8 cellular contexts compared by ENCODE assay signal in genomic region chr6:134379086-134379485, GRCh38.
DNase-seq lines count a peak whose midpoint lies in the region; ATAC-seq and TF ChIP-seq lines count a peak whose summit lies in the region.

No MANE protein-coding gene starts in this region.

- no peak overlapping the region for H3K4me3 ChIP-seq in SJCRH30

- ATAC-seq in GM21423 (IDR thresholded peaks at IDR 0.05; ENCODE audit: unreplicated experiment) = peak; percentile 78

- peak overlapping the region; percentile 84 for H3K27ac Mint-ChIP-seq in activated naive CD4-positive, alpha-beta T cell treated with anti-CD3 and anti-CD28 coated beads for 36 hours
- H3K27ac Mint-ChIP-seq in progenitor cell of endocrine pancreas = peak overlapping the region; percentile 97

- H3K36me3 ChIP-seq in SJCRH30 = no peaks in the 10 kb centered on the region

- H3K4me1 ChIP-seq in SJCRH30 = no peaks in the 10 kb centered on the region

- CTCF ChIA-PET in activated naive CD4-positive, alpha-beta T cell treated with anti-CD3 and anti-CD28 coated beads for 36 hours (lab: Charles Lee) = interaction anchor here (0.6 to 1.8 kb wide), 3 partner anchors 201 to 842 kb away, joined by 3 to 4 read pairs (median 3); no protein-coding TSS in a partner anchor

- no peaks in the 10 kb centered on the region for H3K27me3 Mint-ChIP-seq in activated naive CD4-positive, alpha-beta T cell treated with anti-CD3 and anti-CD28 coated beads for 36 hours (ENCODE audit: low read depth)
- H3K27me3 Mint-ChIP-seq in progenitor cell of endocrine pancreas = no peaks in the 10 kb centered on the region

- no peaks in the 10 kb centered on the region for H3K9me3 ChIP-seq in SJCRH30 (replicated peaks)

- H3K4me3 Mint-ChIP-seq in activated naive CD4-positive, alpha-beta T cell treated with anti-CD3 and anti-CD28 coated beads for 36 hours = peak overlapping the region; percentile 35
- H3K4me3 Mint-ChIP-seq in progenitor cell of endocrine pancreas (ENCODE audit: low read depth) = no peak overlapping the region

- intact Hi-C loops in activated naive CD4-positive, alpha-beta T cell treated with anti-CD3 and anti-CD28 coated beads for 36 hours (cut with micrococcal nuclease) = loop anchor here (1.0 to 10.0 kb wide), 12 partner anchors 46 to 1564 kb away; partner anchors contain the start of gene RPS12

- in situ Hi-C loops in GM13976 (cut with MboI; ENCODE audit: low sequenced_read_pairs, unreplicated experiment) = no loop called here

- peak; percentile 41 for DNase-seq in GM13976 (ENCODE audit: low spot score)
- DNase-seq in HPDE6-E6E7 (ENCODE audit: extremely low spot score) = peak; percentile 69
- peak; percentile 87 for DNase-seq in activated naive CD4-positive, alpha-beta T cell treated with anti-CD3 and anti-CD28 coated beads for 36 hours
- peak; percentile 59 for DNase-seq in progenitor cell of endocrine pancreas (ENCODE audit: low spot score, unreplicated experiment)
- no peak for DNase-seq in NK-92 (lab: John Stamatoyannopoulos, UW; ENCODE audit: unreplicated experiment)
- no peak for DNase-seq in NCI-H1092 treated with DMSO at 0.1 percent for 48 hours (lab: John Stamatoyannopoulos, UW)
- no peak for DNase-seq in SJCRH30

- H3K27ac ChIP-seq in SJCRH30 = no peak overlapping the region

- peaks cover 40% of the 10 kb centered on the region for H3K4me1 Mint-ChIP-seq in activated naive CD4-positive, alpha-beta T cell treated with anti-CD3 and anti-CD28 coated beads for 36 hours (ENCODE audit: low read depth)
- peaks cover 34% of the 10 kb centered on the region for H3K4me1 Mint-ChIP-seq in progenitor cell of endocrine pancreas (ENCODE audit: low read depth)

- TF ChIP-seq CTCF in GM13976 (IDR thresholded peaks at IDR 0.05; ENCODE audit: borderline replicate concordance, control extremely low read depth, extremely low read depth, insufficient read depth, missing control alignments) (no peak), progenitor cell of endocrine pancreas (IDR thresholded peaks at IDR 0.05; ENCODE audit: unreplicated experiment) (no peak)

- H3K36me3 Mint-ChIP-seq in activated naive CD4-positive, alpha-beta T cell treated with anti-CD3 and anti-CD28 coated beads for 36 hours (ENCODE audit: low read depth) = no peaks in the 10 kb centered on the region
- H3K36me3 Mint-ChIP-seq in progenitor cell of endocrine pancreas (ENCODE audit: insufficient read depth) = peaks cover 2% of the 10 kb centered on the region

- H3K27me3 ChIP-seq in SJCRH30 = no peaks in the 10 kb centered on the region

- H3K9me3 Mint-ChIP-seq in activated naive CD4-positive, alpha-beta T cell treated with anti-CD3 and anti-CD28 coated beads for 36 hours = no peaks in the 10 kb centered on the region
- H3K9me3 Mint-ChIP-seq in progenitor cell of endocrine pancreas (ENCODE audit: low read depth) = peaks cover 9% of the 10 kb centered on the region

Comparison
In these comparisons a context has a peak if more than half of its experiments do, and no peak if none do; other contexts are left out.
1. DNase-seq: peak in GM13976 (single experiment), HPDE6-E6E7 (single experiment), activated naive CD4-positive, alpha-beta T cell treated with anti-CD3 and anti-CD28 coated beads for 36 hours (single experiment) and progenitor cell of endocrine pancreas (single experiment); none in NK-92 (single experiment), NCI-H1092 treated with DMSO at 0.1 percent for 48 hours (single experiment) and SJCRH30 (0 of 2).